In genomic region chr6:57317060-57317943, GRCh38 we compare ENCODE assay signal across 8 cellular contexts. TPM values are rescaled to one million over a fixed set of nuclear protein-coding genes. Genes with fewer than 3 reads are reported as not detected.
A peak's percentile ranks its signal among the peaks of the same experiment; 100 is the strongest.
DNase-seq lines count a peak whose midpoint lies in the region; ATAC-seq and TF ChIP-seq lines count a peak whose summit lies in the region.

A gene with protein sequence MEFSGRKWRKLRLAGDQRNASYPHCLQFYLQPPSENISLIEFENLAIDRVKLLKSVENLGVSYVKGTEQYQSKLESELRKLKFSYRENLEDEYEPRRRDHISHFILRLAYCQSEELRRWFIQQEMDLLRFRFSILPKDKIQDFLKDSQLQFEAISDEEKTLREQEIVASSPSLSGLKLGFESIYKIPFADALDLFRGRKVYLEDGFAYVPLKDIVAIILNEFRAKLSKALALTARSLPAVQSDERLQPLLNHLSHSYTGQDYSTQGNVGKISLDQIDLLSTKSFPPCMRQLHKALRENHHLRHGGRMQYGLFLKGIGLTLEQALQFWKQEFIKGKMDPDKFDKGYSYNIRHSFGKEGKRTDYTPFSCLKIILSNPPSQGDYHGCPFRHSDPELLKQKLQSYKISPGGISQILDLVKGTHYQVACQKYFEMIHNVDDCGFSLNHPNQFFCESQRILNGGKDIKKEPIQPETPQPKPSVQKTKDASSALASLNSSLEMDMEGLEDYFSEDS (plus strand): TSS chr6:57317630. CDS start chr6:57318446, 816 bp downstream.

- H3K4me1 Mint-ChIP-seq in CD14-positive monocyte: peaks cover 19% of the 10 kb centered on the region

- H3K36me3 Mint-ChIP-seq in CD14-positive monocyte: peaks cover 26 to 30% of the 10 kb centered on the region in 2 donors

- H3K27me3 ChIP-seq in duodenal mucosa (ENCODE audit: control insufficient read depth in 1 of 2, insufficient read depth in 2 of 2, low read length in 2 of 2): no peaks in the 10 kb centered on the region
- H3K27me3 ChIP-seq in liver (ENCODE audit: control insufficient read depth in 4 of 4, insufficient read depth in 4 of 4, low read length in 3 of 4): no peaks in the 10 kb centered on the region

- H3K4me1 ChIP-seq in duodenal mucosa (ENCODE audit: control insufficient read depth in 1 of 2, insufficient read depth in 2 of 2, low read length in 2 of 2) (peaks cover 9 to 10% of the 10 kb centered on the region in 2 donors), liver (ENCODE audit: control insufficient read depth in 4 of 4, insufficient read depth in 4 of 4, low read length in 3 of 4) (peaks cover 3 to 13% (median 8%) of the 10 kb centered on the region in 4 donors)

- TF ChIP-seq RAD21 in liver (IDR thresholded peaks at IDR 0.05): peak in 1 of 2 donors; percentile 42

- peak; percentile 86 for ATAC-seq in GM19395 (IDR thresholded peaks at IDR 0.05; ENCODE audit: unreplicated experiment)
- ATAC-seq in HG03558 (IDR thresholded peaks at IDR 0.05; ENCODE audit: extremely low read depth, unreplicated experiment): peak; percentile 64

- intact Hi-C loops in CD14-positive monocyte (cut with micrococcal nuclease): loop anchor here (5.0 kb wide), 1 partner anchor 415 kb away; no protein-coding TSS in a partner anchor

- H3K4me3 ChIP-seq in duodenal mucosa (ENCODE audit: low read depth in 1 of 2, low read length in 2 of 2) (peak within 1 kb of the TSS; percentile 88 to 98), liver (ENCODE audit: low read depth in 1 of 3, low read length in 3 of 3) (peak within 1 kb of the TSS; percentile 60 to 87 (median 77))

- H3K36me3 ChIP-seq in duodenal mucosa (ENCODE audit: control insufficient read depth in 1 of 2, insufficient read depth in 2 of 2, low read length in 2 of 2) (peaks cover 0 to 23% of the 10 kb centered on the region in 2 donors), liver (ENCODE audit: control insufficient read depth in 4 of 4, insufficient read depth in 3 of 4, low read depth in 1 of 4, low read length in 3 of 4) (peaks cover 0 to 3% (median 1%) of the 10 kb centered on the region in 4 donors)

- H3K27ac Mint-ChIP-seq in CD14-positive monocyte: peak within 1 kb of the TSS; percentile 76 to 94 (median 87)

- under 1% methylated on average over 27 of the region's 27 CpGs for WGBS in liver

- H3K27ac ChIP-seq in duodenal mucosa (ENCODE audit: low read depth, low read length): no peak within 1 kb of the TSS
- peak within 1 kb of the TSS; percentile 29 to 38 for H3K27ac ChIP-seq in liver (ENCODE audit: low read depth in 1 of 2, low read length in 2 of 2)

- H3K4me3 Mint-ChIP-seq in CD14-positive monocyte: peak within 1 kb of the TSS; percentile 95 to 98

- peaks cover 0 to 4% (median 1%) of the 10 kb centered on the region in 7 donors for H3K9me3 Mint-ChIP-seq in CD14-positive monocyte

- DNase-seq in CD14-positive monocyte (ENCODE audit: low spot score) (peak; percentile 67), NCI-H748 treated with DMSO at 0.1 percent for 48 hours (lab: John Stamatoyannopoulos, UW) (peak; percentile 91)
- DNase-seq in activated CD4-positive, alpha-beta T cell treated with anti-CD3 and anti-CD28 coated beads, Interleukin-2, amount 50 U/mL, for 48 hours: peak; percentile 85 to 90
- peak; percentile 81 for DNase-seq in stimulated activated CD4-positive, alpha-beta T cell treated with anti-CD3 and anti-CD28 coated beads, Interleukin-4, amount 100 ng/mL, for 1 hour

- no peaks in the 10 kb centered on the region for H3K9me3 ChIP-seq in duodenal mucosa (ENCODE audit: control insufficient read depth in 1 of 2, low read length in 2 of 2)
- no peaks in the 10 kb centered on the region for H3K9me3 ChIP-seq in liver (ENCODE audit: control insufficient read depth in 4 of 4, low read length in 3 of 4)

- TF ChIP-seq CTCF in CD14-positive monocyte (IDR thresholded peaks at IDR 0.05) (no peak), liver (IDR thresholded peaks at IDR 0.05; ENCODE audit: low read depth, low read length, missing input control) (no peak)

- peak within 1 kb of the TSS; percentile 65 to 87 for H3K9ac ChIP-seq in duodenal mucosa (ENCODE audit: low read depth in 1 of 2, low read length in 2 of 2)
- H3K9ac ChIP-seq in liver (ENCODE audit: low read depth in 1 of 2, low read length in 2 of 2): peak within 1 kb of the TSS; percentile 53 to 70

- H3K27me3 Mint-ChIP-seq in CD14-positive monocyte (ENCODE audit: low read depth in 3 of 3): peaks cover 0 to 7% (median 5%) of the 10 kb centered on the region in 3 donors

TF ChIP-seq in liver, 16 proteins besides CTCF, POLR2A, EP300 and RAD21:
- TF ChIP-seq NR2F2 (IDR thresholded peaks at IDR 0.05) (no peak), YY1 (IDR thresholded peaks at IDR 0.05) (peak; percentile 17), SP1 (IDR thresholded peaks at IDR 0.05) (peak; percentile 12), MAX (IDR thresholded peaks at IDR 0.05) (no peak), RXRA (IDR thresholded peaks at IDR 0.05) (peak; percentile 36 to 54), GABPA (IDR thresholded peaks at IDR 0.05 in 1 of 2, conservative IDR thresholded peaks at IDR 0.05 in 1 of 2) (peak; percentile 92 to 97)
- TF ChIP-seq, protein P1, sequence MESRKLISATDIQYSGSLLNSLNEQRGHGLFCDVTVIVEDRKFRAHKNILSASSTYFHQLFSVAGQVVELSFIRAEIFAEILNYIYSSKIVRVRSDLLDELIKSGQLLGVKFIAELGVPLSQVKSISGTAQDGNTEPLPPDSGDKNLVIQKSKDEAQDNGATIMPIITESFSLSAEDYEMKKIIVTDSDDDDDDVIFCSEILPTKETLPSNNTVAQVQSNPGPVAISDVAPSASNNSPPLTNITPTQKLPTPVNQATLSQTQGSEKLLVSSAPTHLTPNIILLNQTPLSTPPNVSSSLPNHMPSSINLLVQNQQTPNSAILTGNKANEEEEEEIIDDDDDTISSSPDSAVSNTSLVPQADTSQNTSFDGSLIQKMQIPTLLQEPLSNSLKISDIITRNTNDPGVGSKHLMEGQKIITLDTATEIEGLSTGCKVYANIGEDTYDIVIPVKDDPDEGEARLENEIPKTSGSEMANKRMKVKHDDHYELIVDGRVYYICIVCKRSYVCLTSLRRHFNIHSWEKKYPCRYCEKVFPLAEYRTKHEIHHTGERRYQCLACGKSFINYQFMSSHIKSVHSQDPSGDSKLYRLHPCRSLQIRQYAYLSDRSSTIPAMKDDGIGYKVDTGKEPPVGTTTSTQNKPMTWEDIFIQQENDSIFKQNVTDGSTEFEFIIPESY (IDR thresholded peaks at IDR 0.05): peak; percentile 13

RNA-seq across cellular contexts. Expression of the gene that starts here (rescaled TPM):
- polyA plus RNA-seq in CD14-positive monocyte (1 to 10 TPM; 4.2 to 5.1 TPM), liver (1 to 10 TPM; 1.6 to 1.8 TPM)
- total RNA-seq in liver: 10 to 100 TPM in 1 of 2 donors, 1 to 10 TPM in 1; 5.1 to 13.0 TPM
